In genomic region chr1:52055066-52055853, GRCh38 we compare ENCODE assay signal across 8 cellular contexts. TPM values are rescaled to one million over a fixed set of nuclear protein-coding genes. Genes with fewer than 3 reads are reported as not detected.
A peak's percentile ranks its signal among the peaks of the same experiment; 100 is the strongest.
DNase-seq lines count a peak whose midpoint lies in the region; ATAC-seq, FAIRE-seq and TF ChIP-seq lines count a peak whose summit lies in the region.

Gene TXNDC12, minus strand, starts transcription at chr1:52055191. Its CDS starts 95 bp downstream, at chr1:52055096.

- DNase-seq in GM12892 (ENCODE audit: insufficient read length) (peak; percentile 47), NCI-H187 treated with DMSO at 0.1 percent for 48 hours (lab: John Stamatoyannopoulos, UW) (peak; percentile 61), anterior cingulate cortex (lab: John Stamatoyannopoulos, UW) (peak; percentile 14 to 88 (median 74)), right atrium auricular region (ENCODE audit: low spot score) (peak; percentile 88), psoas muscle (peak; percentile 82 to 89), vagina (ENCODE audit: extremely low spot score in 2 of 2) (peak in 1 of 2 donors; percentile 90)

- H3K9me3 ChIP-seq in right atrium auricular region = no peaks in the 10 kb centered on the region
- no peaks in the 10 kb centered on the region for H3K9me3 ChIP-seq in psoas muscle
- H3K9me3 ChIP-seq in vagina = no peaks in the 10 kb centered on the region

- no peaks in the 10 kb centered on the region for H3K27me3 ChIP-seq in right atrium auricular region
- H3K27me3 ChIP-seq in psoas muscle (ENCODE audit: insufficient read depth in 3 of 3, low read length in 2 of 3) = no peaks in the 10 kb centered on the region
- H3K27me3 ChIP-seq in vagina = no peaks in the 10 kb centered on the region

- TF ChIP-seq CTCF in right atrium auricular region (IDR thresholded peaks at IDR 0.05) = no peak
- no peak for TF ChIP-seq CTCF in psoas muscle (IDR thresholded peaks at IDR 0.05)
- TF ChIP-seq CTCF in vagina (IDR thresholded peaks at IDR 0.05) = no peak

- peak; percentile 87 for FAIRE-seq in GM12892 (lab: Jason Lieb, UNC)

- H3K27ac ChIP-seq in right atrium auricular region (peak within 1 kb of the TSS; percentile 87 to 95), psoas muscle (peak within 1 kb of the TSS; percentile 93), vagina (peak within 1 kb of the TSS; percentile 85)

- H3K4me3 ChIP-seq in right atrium auricular region = peak within 1 kb of the TSS; percentile 67 to 83
- H3K4me3 ChIP-seq in psoas muscle = peak within 1 kb of the TSS; percentile 100
- peak within 1 kb of the TSS; percentile 79 to 99 for H3K4me3 ChIP-seq in vagina

- peak; percentile 52 for ATAC-seq in HG02885 (IDR thresholded peaks at IDR 0.05; ENCODE audit: poor library complexity, unreplicated experiment)
- ATAC-seq in psoas muscle = peak; percentile 78 to 87 (median 80)

- intact Hi-C loops in T-helper 2 cell treated with Interferon-gamma antibody and Interleukin-4, amounts not matched to agents 100 ng/mL and 5 ng/mL, for 36 hours (cut with micrococcal nuclease) = loop anchor here (1.0 to 5.0 kb wide), 3 partner anchors 87 to 1272 kb away; partner anchors contain the start of genes LRP8 and ZFYVE9
- intact Hi-C loops in psoas muscle (cut with DNase I) = loop anchor here in 1 of 2 donors (5.0 kb wide), 1 partner anchor 178 kb away; the partner anchor contains the start of gene NRDC
- intact Hi-C loops in vagina (cut with DNase I) = no loop called here

- peak; percentile 75; the same call in 1 of the 2 replicates for TF ChIP-seq POLR2A in GM12892 (IDR thresholded peaks at IDR 0.05; ENCODE audit: low read depth, low read length)
- TF ChIP-seq POLR2A in vagina (IDR thresholded peaks at IDR 0.05) = peak in 1 of 2 donors; percentile 51

- peaks cover 0 to 42% of the 10 kb centered on the region in 2 donors for H3K4me1 ChIP-seq in right atrium auricular region
- H3K4me1 ChIP-seq in psoas muscle = peaks cover 38% of the 10 kb centered on the region
- H3K4me1 ChIP-seq in vagina = peaks cover 50% of the 10 kb centered on the region

- H3K36me3 ChIP-seq in right atrium auricular region (peaks cover 5% of the 10 kb centered on the region), psoas muscle (ENCODE audit: insufficient read depth in 1 of 2, low read depth in 1 of 2) (peaks cover 2 to 30% of the 10 kb centered on the region in 2 donors), vagina (peaks cover 0 to 5% of the 10 kb centered on the region in 2 donors)

- 0% methylated on average over 45 of the region's 45 CpGs for WGBS in psoas muscle, 3 donors

RNA-seq across cellular contexts. Expression of gene TXNDC12, which starts in this region (rescaled TPM):
- 14.7 TPM for polyA plus RNA-seq in GM12892 (2012; ENCODE audit: missing spikeins)
- total RNA-seq in T-helper 2 cell treated with Interferon-gamma antibody and Interleukin-4, amounts not matched to agents 100 ng/mL and 5 ng/mL, for 36 hours = 54.9 and 59.4 TPM in 2 replicates
- total RNA-seq in right atrium auricular region (10 to 100 TPM; 30.2 to 39.5 TPM), psoas muscle (10 to 100 TPM; 11.6 to 18.9 (median 14.6) TPM), vagina (28.5 TPM)
- 10 to 100 TPM; 12.0 to 24.3 (median 18.1) TPM for polyA plus RNA-seq in psoas muscle
